12 cellular contexts compared by ENCODE assay signal in genomic region chr20:38139919-38140753, GRCh38. TPM values are rescaled to one million over a fixed set of nuclear protein-coding genes. Genes with fewer than 3 reads are reported as not detected.
DNase-seq lines count a peak whose midpoint lies in the region; ATAC-seq and TF ChIP-seq lines count a peak whose summit lies in the region.
"Had no signal": no experiment of that assay in that cellular context is flagged by ENCODE, and none has a peak within 500 bp of the region (broad histone marks: within the 10 kb centered on the region; RNA-seq: fewer than 3 reads in every experiment).

No MANE protein-coding gene starts in this region.

- H3K27ac ChIP-seq in A673 (ENCODE audit: low read depth, low read length, poor library complexity, severe bottlenecking) (no peak overlapping the region), left lung (peak overlapping the region in 1 of 2 donors; percentile 16)

- no TSS peak for BruUV-seq in A673 (replicated peaks; lab: Mats Ljungman, UMichigan)

- ATAC-seq in left lung = no peak
- no peak for ATAC-seq in GM18498 (IDR thresholded peaks at IDR 0.05; ENCODE audit: unreplicated experiment)
- no peak for ATAC-seq in GM19455 (IDR thresholded peaks at IDR 0.05; ENCODE audit: unreplicated experiment)

- no peak overlapping the region for H3K4me3 ChIP-seq in A673 (ENCODE audit: low read depth, low read length, poor library complexity, severe bottlenecking)
- no peak overlapping the region for H3K4me3 ChIP-seq in left lung

- POLR2A ChIA-PET in A673 (lab: Charles Lee; ENCODE audit: low non-redundant PET) = no interaction called here

- H3K36me3 ChIP-seq in A673 (ENCODE audit: insufficient read depth, low read length, poor library complexity, severe bottlenecking) = no peaks in the 10 kb centered on the region
- peaks cover 0 to 50% of the 10 kb centered on the region in 2 donors for H3K36me3 ChIP-seq in left lung

- CTCF ChIA-PET in A673 (lab: Charles Lee) = interaction anchor here (0.5 kb wide), 1 partner anchor 28 kb away, joined by 3 read pairs; no protein-coding TSS in a partner anchor

- no peaks in the 10 kb centered on the region for H3K9me3 ChIP-seq in A673 (ENCODE audit: low read depth, low read length, poor library complexity, severe bottlenecking)
- H3K9me3 ChIP-seq in left lung = no peaks in the 10 kb centered on the region

- DNase-seq in A673 (ENCODE audit: low spot score) (peak; percentile 74), LHCN-M2 (ENCODE audit: low read depth) (peak; percentile 42), SW480 (ENCODE audit: low spot score) (peak; percentile 50), left lung (peak; percentile 25 to 63), T-helper 2 cell (no peak), activated T-cell treated with anti-CD3 and anti-CD28 coated beads for 4 hours (no peak)
- DNase-seq: naive B cell; NCI-H526 treated with DMSO at 0.1 percent for 48 hours; stimulated activated CD4-positive, alpha-beta T cell treated with anti-CD3 and anti-CD28 coated beads, Interleukin-15, amount 100 ng/mL, for 24 hours; stimulated activated naive CD4-positive, alpha-beta T cell had no signal

- no peak for TF ChIP-seq CTCF in A673 (conservative IDR thresholded peaks at IDR 0.05; ENCODE audit: low read depth, low read length)
- no peak for TF ChIP-seq CTCF in left lung (IDR thresholded peaks at IDR 0.05)

- H3K27me3 ChIP-seq in A673 (replicated peaks; ENCODE audit: insufficient read depth, low read depth, low read length, poor library complexity) = no peaks in the 10 kb centered on the region
- no peaks in the 10 kb centered on the region for H3K27me3 ChIP-seq in left lung

- intact Hi-C loops in A673 (cut with micrococcal nuclease; ENCODE audit: unreplicated experiment) = no loop called here
- intact Hi-C loops in left lung (cut with DNase I) = no loop called here

- H3K4me1 ChIP-seq in A673 (ENCODE audit: insufficient read depth, low read length, poor library complexity, severe bottlenecking) (peaks cover 11% of the 10 kb centered on the region), left lung (peaks cover 23 to 62% of the 10 kb centered on the region in 2 donors)

RNA-seq across cellular contexts. Expression of gene TGM2, which starts 24.9 kb away (rescaled TPM):
- total RNA-seq in A673 (2021) = 0.43 and 0.85 TPM in 2 replicates
- total RNA-seq in LHCN-M2 (2014; rRNA removed) = 6.3 and 7.4 TPM in 2 replicates
- polyA plus RNA-seq in LHCN-M2 (2012) = 21.7 TPM
- total RNA-seq in left lung = 100 to 1,000 TPM; 174 to 391 TPM

Comparison
In these comparisons a context has a peak if more than half of its experiments do, and no peak if none do; other contexts are left out.
1. DNase-seq: peak in A673 (single experiment), LHCN-M2 (single experiment), SW480 (single experiment) and left lung (2 of 2); none in T-helper 2 cell (0 of 5) and activated T-cell treated with anti-CD3 and anti-CD28 coated beads for 4 hours (single experiment).
2. RNA of gene TGM2, which starts 24.9 kb away (total RNA-seq): 174 to 391 TPM in left lung; 6.3 to 7.4 TPM in LHCN-M2 and 0.43 to 0.85 TPM in A673; every median in the first group is over 10 times any median in the second.